26 cellular contexts compared by ENCODE assay signal in genomic region chr18:80143876-80144275, GRCh38. TPM values are rescaled to one million over a fixed set of nuclear protein-coding genes. Genes with fewer than 3 reads are reported as not detected.
DNase-seq lines count a peak whose midpoint lies in the region; ATAC-seq and TF ChIP-seq lines count a peak whose summit lies in the region.
"Had no signal": no experiment of that assay in that cellular context is flagged by ENCODE, and none has a peak within 500 bp of the region (broad histone marks: within the 10 kb centered on the region; RNA-seq: fewer than 3 reads in every experiment).

No MANE protein-coding gene starts in this region.

- no peaks in the 10 kb centered on the region for H3K4me1 ChIP-seq in PC-3 (ENCODE audit: insufficient read depth, low read length)
- peaks cover 15% of the 10 kb centered on the region for H3K4me1 ChIP-seq in CD4-positive, alpha-beta memory T cell (ENCODE audit: insufficient read depth, low read length)

- H3K27me3 Mint-ChIP-seq in activated T-cell treated with anti-CD3 and anti-CD28 coated beads, Interleukin-2, amount 50 U/mL, for 24 hours: peaks cover 12% of the 10 kb centered on the region
- H3K27me3 Mint-ChIP-seq in CD4-positive, alpha-beta memory T cell: peaks cover 0 to 8% of the 10 kb centered on the region in 2 donors
- H3K27me3 Mint-ChIP-seq: central memory CD8-positive, alpha-beta T cell; type B pancreatic cell had no signal

- H3K9me3 Mint-ChIP-seq in activated T-cell treated with anti-CD3 and anti-CD28 coated beads, Interleukin-2, amount 50 U/mL, for 24 hours: no peaks in the 10 kb centered on the region
- H3K9me3 Mint-ChIP-seq in CD4-positive, alpha-beta memory T cell: no peaks in the 10 kb centered on the region
- H3K9me3 Mint-ChIP-seq: central memory CD8-positive, alpha-beta T cell; nephron; type B pancreatic cell; WTC11 had no signal

- no peak overlapping the region for H3K4me3 ChIP-seq in PC-3 (ENCODE audit: low read length)
- H3K4me3 ChIP-seq in choroid plexus epithelial cell (ENCODE audit: low read depth, low read length): no peak overlapping the region
- no peak overlapping the region for H3K4me3 ChIP-seq in coronary artery
- H3K4me3 ChIP-seq in CD4-positive, alpha-beta memory T cell (ENCODE audit: low read length in 2 of 2): no peak overlapping the region
- H3K4me3 ChIP-seq: esophagus muscularis mucosa had no signal

- ATAC-seq in PC-3 (no peak), HG03565 (IDR thresholded peaks at IDR 0.05; ENCODE audit: unreplicated experiment) (no peak)
- ATAC-seq: left lobe of liver, sciatic nerve, WTC11 had no signal

- no peak overlapping the region for H3K27ac ChIP-seq in PC-3 (ENCODE audit: low read length)
- no peak overlapping the region for H3K27ac ChIP-seq in coronary artery
- H3K27ac ChIP-seq in CD4-positive, alpha-beta memory T cell (ENCODE audit: low read depth, low read length): no peak overlapping the region
- H3K27ac ChIP-seq: esophagus muscularis mucosa had no signal

- peak; percentile 76 for DNase-seq in EH (ENCODE audit: low read depth)
- peak; percentile 37 for DNase-seq in PC-3
- peak; percentile 48 for DNase-seq in choroid plexus epithelial cell (ENCODE audit: low read depth)
- DNase-seq in left kidney (ENCODE audit: low read depth, low spot score): peak; percentile 7
- no peak for DNase-seq in coronary artery (ENCODE audit: low spot score)
- DNase-seq in activated T-cell treated with anti-CD3 and anti-CD28 coated beads, Interleukin-2, amount 50 U/mL, for 24 hours: no peak
- DNase-seq in CD4-positive, alpha-beta memory T cell: no peak
- DNase-seq: activated CD4-positive, alpha-beta T cell treated with anti-CD3 and anti-CD28 coated beads, Interleukin-2, amount 50 U/mL, for 48 hours; activated naive CD4-positive, alpha-beta T cell treated with Interleukin-2 at 50 U/mL for 16 hours; activated T-cell treated with anti-CD3 and anti-CD28 coated beads for 4 hours; DMS153; effector memory CD4-positive, alpha-beta T cell; glutamatergic neuron; Karpas-422; NCI-H1092 treated with DMSO at 0.1 percent for 48 hours; NCI-H1930; NCI-H2227 treated with DMSO at 0.1 percent for 48 hours; posterior cingulate gyrus had no signal

- H3K27me3 ChIP-seq in PC-3 (ENCODE audit: low read length): no peaks in the 10 kb centered on the region
- H3K27me3 ChIP-seq in CD4-positive, alpha-beta memory T cell (ENCODE audit: insufficient read depth, low read length): peaks cover 4% of the 10 kb centered on the region
- H3K27me3 ChIP-seq: esophagus muscularis mucosa had no signal

- no peaks in the 10 kb centered on the region for H3K9me3 ChIP-seq in PC-3 (ENCODE audit: low read length)
- no peaks in the 10 kb centered on the region for H3K9me3 ChIP-seq in CD4-positive, alpha-beta memory T cell (ENCODE audit: control insufficient read depth in 1 of 2, low read length in 2 of 2)
- H3K9me3 ChIP-seq: esophagus muscularis mucosa had no signal

- intact Hi-C loops in PC-3 (cut with micrococcal nuclease): loop anchor here (2.0 kb wide), 1 partner anchor 109 kb away; the partner anchor contains the start of gene RBFA
- intact Hi-C loops in CD4-positive, alpha-beta memory T cell (cut with micrococcal nuclease): no loop called here

- H3K36me3 Mint-ChIP-seq in activated T-cell treated with anti-CD3 and anti-CD28 coated beads, Interleukin-2, amount 50 U/mL, for 24 hours (ENCODE audit: low read depth): peaks cover 41% of the 10 kb centered on the region
- peaks cover 10 to 12% of the 10 kb centered on the region in 2 donors for H3K36me3 Mint-ChIP-seq in CD4-positive, alpha-beta memory T cell

- H4K20me1 ChIP-seq in PC-3 (ENCODE audit: low read length): no peaks in the 10 kb centered on the region

- H3K9me2 ChIP-seq in PC-3 (replicated peaks; ENCODE audit: low read length): no peaks in the 10 kb centered on the region

- no peaks in the 10 kb centered on the region for H3F3A ChIP-seq in PC-3 (ENCODE audit: low read length, unreplicated experiment)

- TF ChIP-seq CTCF in PC-3 (conservative IDR thresholded peaks at IDR 0.05; ENCODE audit: low read depth, low read length): no peak
- TF ChIP-seq CTCF in choroid plexus epithelial cell (conservative IDR thresholded peaks at IDR 0.05; ENCODE audit: low read depth, low read length): no peak
- no peak for TF ChIP-seq CTCF in coronary artery (IDR thresholded peaks at IDR 0.05)

- H3K4me2 ChIP-seq in PC-3 (ENCODE audit: low read length): no peak overlapping the region

- H3K36me3 ChIP-seq in PC-3 (ENCODE audit: low read depth, low read length): peaks cover 14% of the 10 kb centered on the region; the same call in 1 of the 2 replicates
- no peaks in the 10 kb centered on the region for H3K36me3 ChIP-seq in CD4-positive, alpha-beta memory T cell (ENCODE audit: insufficient read depth, low read length)

- H3K79me2 ChIP-seq in PC-3 (ENCODE audit: low read length): no peaks in the 10 kb centered on the region

- H2AFZ ChIP-seq in PC-3 (ENCODE audit: low read length): no peak overlapping the region

- POLR2A ChIA-PET in PC-3 (lab: Charles Lee; ENCODE audit: unreplicated experiment): no interaction called here
- POLR2A ChIA-PET in CD4-positive, alpha-beta memory T cell (lab: Charles Lee; ENCODE audit: partially characterized antibody): no interaction called here

- H3K9ac ChIP-seq in PC-3 (ENCODE audit: low read length): no peak overlapping the region

- H3K27ac Mint-ChIP-seq in activated T-cell treated with anti-CD3 and anti-CD28 coated beads, Interleukin-2, amount 50 U/mL, for 24 hours: no peak overlapping the region
- no peak overlapping the region for H3K27ac Mint-ChIP-seq in CD4-positive, alpha-beta memory T cell
- H3K27ac Mint-ChIP-seq: type B pancreatic cell had no signal

- no peak overlapping the region for H3K4me3 Mint-ChIP-seq in activated T-cell treated with anti-CD3 and anti-CD28 coated beads, Interleukin-2, amount 50 U/mL, for 24 hours
- no peak overlapping the region for H3K4me3 Mint-ChIP-seq in CD4-positive, alpha-beta memory T cell
- H3K4me3 Mint-ChIP-seq: central memory CD8-positive, alpha-beta T cell; nephron; type B pancreatic cell; WTC11 had no signal

- no TSS peak for BruUV-seq in PC-3 (replicated peaks; lab: Mats Ljungman, UMichigan)

- H3K4me1 Mint-ChIP-seq in activated T-cell treated with anti-CD3 and anti-CD28 coated beads, Interleukin-2, amount 50 U/mL, for 24 hours (ENCODE audit: low read depth): peaks cover 27% of the 10 kb centered on the region
- peaks cover 5 to 28% (median 14%) of the 10 kb centered on the region in 4 donors for H3K4me1 Mint-ChIP-seq in CD4-positive, alpha-beta memory T cell
- H3K4me1 Mint-ChIP-seq: WTC11 had no signal

- CTCF ChIA-PET in PC-3 (lab: Charles Lee): interaction anchor here (0.7 kb wide), 1 partner anchor 9 kb away, joined by 3 read pairs; no protein-coding TSS in a partner anchor
- CTCF ChIA-PET in CD4-positive, alpha-beta memory T cell (lab: Charles Lee; ENCODE audit: partially characterized antibody): interaction anchor here (6.3 kb wide), 1 partner anchor 14 kb away, joined by 40 read pairs; no protein-coding TSS in a partner anchor

RNA-seq across cellular contexts. Expression of gene ADNP2, which starts 34.8 kb away (rescaled TPM):
- total RNA-seq in PC-3 (2014; rRNA removed): 23.2 and 25.2 TPM in 2 replicates
- total RNA-seq in CD4-positive, alpha-beta memory T cell: 10 to 100 TPM; 20.2 to 20.9 TPM
- polyA plus RNA-seq in CD4-positive, alpha-beta memory T cell: 1 to 10 TPM; 7.1 to 9.2 TPM

Comparison
In these comparisons a context has a peak if more than half of its experiments do, and no peak if none do; other contexts are left out.
1. DNase-seq: peak in EH (single experiment), PC-3 (single experiment), choroid plexus epithelial cell (single experiment) and left kidney (single experiment); none in coronary artery (single experiment), activated T-cell treated with anti-CD3 and anti-CD28 coated beads, Interleukin-2, amount 50 U/mL, for 24 hours (single experiment) and CD4-positive, alpha-beta memory T cell (0 of 5).